Comparison of ENCODE assay signal across 19 cellular contexts in genomic region chr2:26957524-26957923, GRCh38. TPM values are rescaled to one million over a fixed set of nuclear protein-coding genes. Genes with fewer than 3 reads are reported as not detected.
DNase-seq lines count a peak whose midpoint lies in the region; TF ChIP-seq lines count a peak whose summit lies in the region.
"Had no signal": no experiment of that assay in that cellular context is flagged by ENCODE, and none has a peak within 500 bp of the region (broad histone marks: within the 10 kb centered on the region; RNA-seq: fewer than 3 reads in every experiment).

No MANE protein-coding gene starts in this region.

- no peaks in the 10 kb centered on the region for H3K4me1 Mint-ChIP-seq in activated naive CD4-positive, alpha-beta T cell treated with anti-CD3 and anti-CD28 coated beads, Interleukin-2, amount 50 U/mL, for 24 hours
- H3K4me1 Mint-ChIP-seq in mesothelial cell of epicardium: peaks cover 2% of the 10 kb centered on the region

- POLR2A ChIA-PET in HEK293 (lab: Yijun Ruan, JAX): no interaction called here

- CTCF ChIA-PET in HEK293 (lab: Yijun Ruan, JAX): interaction anchor here (6.2 to 12.8 kb wide), 2 partner anchors 61 to 111 kb away, joined by 62 to 307 read pairs; no protein-coding TSS in a partner anchor

- peak overlapping the region; percentile 7 for H3K9ac ChIP-seq in SK-N-MC (ENCODE audit: insufficient read length)
- H3K9ac ChIP-seq: GM23248, KMS-11 had no signal

- H3K4me3 ChIP-seq in HEK293 (ENCODE audit: low read depth, low read length) (no peak overlapping the region), SK-N-MC (peak overlapping the region; percentile 24; the same call in 1 of the 2 replicates), spleen (no peak overlapping the region)
- H3K4me3 ChIP-seq: A549, GM23248, HAP-1, PC-9, SJCRH30 had no signal

- no peaks in the 10 kb centered on the region for H3K9me3 Mint-ChIP-seq in activated naive CD4-positive, alpha-beta T cell treated with anti-CD3 and anti-CD28 coated beads, Interleukin-2, amount 50 U/mL, for 24 hours
- H3K9me3 Mint-ChIP-seq in mesothelial cell of epicardium: no peaks in the 10 kb centered on the region
- H3K9me3 Mint-ChIP-seq: IgD-negative memory B cell had no signal

- H3K9me3 ChIP-seq in HEK293 (ENCODE audit: control insufficient read depth, insufficient read depth, low read depth, low read length) (no peaks in the 10 kb centered on the region), SK-N-MC (ENCODE audit: low read depth, low read length) (no peaks in the 10 kb centered on the region), spleen (no peaks in the 10 kb centered on the region)
- H3K9me3 ChIP-seq: A549, SJCRH30 had no signal

- H3K36me3 Mint-ChIP-seq in activated naive CD4-positive, alpha-beta T cell treated with anti-CD3 and anti-CD28 coated beads, Interleukin-2, amount 50 U/mL, for 24 hours: no peaks in the 10 kb centered on the region
- H3K36me3 Mint-ChIP-seq in mesothelial cell of epicardium: no peaks in the 10 kb centered on the region
- H3K36me3 Mint-ChIP-seq: IgD-negative memory B cell had no signal

- H3K27ac Mint-ChIP-seq in activated naive CD4-positive, alpha-beta T cell treated with anti-CD3 and anti-CD28 coated beads, Interleukin-2, amount 50 U/mL, for 24 hours: peak overlapping the region; percentile 1
- no peak overlapping the region for H3K27ac Mint-ChIP-seq in mesothelial cell of epicardium
- H3K27ac Mint-ChIP-seq: IgD-negative memory B cell had no signal

- TF ChIP-seq POLR2A in spleen (IDR thresholded peaks at IDR 0.05): no peak

- H3K36me3 ChIP-seq in HEK293 (ENCODE audit: control insufficient read depth in 2 of 2, insufficient read depth in 1 of 2, low read length in 2 of 2) (no peaks in the 10 kb centered on the region), SK-N-MC (ENCODE audit: insufficient read depth, low read length) (no peaks in the 10 kb centered on the region), spleen (no peaks in the 10 kb centered on the region)
- H3K36me3 ChIP-seq: HAP-1, SJCRH30 had no signal

- 78 to 96% (median 88%) methylated on average over 3 of the region's 3 CpGs for WGBS in spleen, 5 donors

- no peak overlapping the region for H3K4me3 Mint-ChIP-seq in activated naive CD4-positive, alpha-beta T cell treated with anti-CD3 and anti-CD28 coated beads, Interleukin-2, amount 50 U/mL, for 24 hours
- no peak overlapping the region for H3K4me3 Mint-ChIP-seq in mesothelial cell of epicardium
- H3K4me3 Mint-ChIP-seq: IgD-negative memory B cell had no signal

- H3K27ac ChIP-seq in HEK293 (ENCODE audit: extremely low read depth, low read depth, low read length) (no peak overlapping the region), SK-N-MC (no peak overlapping the region), spleen (no peak overlapping the region)
- H3K27ac ChIP-seq: A549, C4-2B, GM23248, KMS-11, PC-9, SJCRH30 had no signal

- H3K27me3 ChIP-seq in spleen (replicated peaks in 1 of 7): peaks cover 0 to 59% (median 4%) of the 10 kb centered on the region in 7 donors

- no peak for TF ChIP-seq CTCF in HEK293 (tag by site-specific recombination; IDR thresholded peaks at IDR 0.05)
- no peak for TF ChIP-seq CTCF in mesothelial cell of epicardium (IDR thresholded peaks at IDR 0.05; ENCODE audit: unreplicated experiment)
- no peak for TF ChIP-seq CTCF in spleen (IDR thresholded peaks at IDR 0.05 in 8 of 11, conservative IDR thresholded peaks at IDR 0.05 in 3 of 11)

- intact Hi-C loops in spleen (cut with DNase I; ENCODE audit: low total_unique reads): loop anchor here (5.0 kb wide), 1 partner anchor 60 kb away; no protein-coding TSS in a partner anchor

- DNase-seq in activated naive CD4-positive, alpha-beta T cell treated with anti-CD3 and anti-CD28 coated beads, Interleukin-2, amount 50 U/mL, for 16 hours: no peak
- DNase-seq in SK-N-MC (ENCODE audit: low read depth, low spot score) (no peak), mesothelial cell of epicardium (ENCODE audit: low spot score in 2 of 2, unreplicated experiment in 2 of 2) (no peak), spleen (no peak), activated gamma-delta T cell treated with Interleukin-2 at 50 U/mL for 16 hours (no peak)
- DNase-seq: Calu3, MM.1S, NCI-H2029 treated with DMSO at 0.1 percent for 48 hours, PC-9, T-helper 2 cell had no signal

- H3K27me3 Mint-ChIP-seq in activated naive CD4-positive, alpha-beta T cell treated with anti-CD3 and anti-CD28 coated beads, Interleukin-2, amount 50 U/mL, for 24 hours: peaks cover 15% of the 10 kb centered on the region
- peaks cover 70% of the 10 kb centered on the region for H3K27me3 Mint-ChIP-seq in mesothelial cell of epicardium (ENCODE audit: low read depth)

- H3K4me1 ChIP-seq in HEK293 (ENCODE audit: control insufficient read depth, insufficient read depth, low read length) (peaks cover 5% of the 10 kb centered on the region; the same call in 1 of the 2 replicates), spleen (peaks cover 0 to 15% (median 5%) of the 10 kb centered on the region in 6 donors)

TF ChIP-seq in HEK293, 187 proteins besides CTCF, POLR2A, EP300 and RAD21:
- TF ChIP-seq OSR2 (tag by site-specific recombination; IDR thresholded peaks at IDR 0.05) (peak; percentile 94), ZNF10 (tag by site-specific recombination; IDR thresholded peaks at IDR 0.05) (no peak)
TF ChIP-seq in HEK293: peak in this region for 1.

RNA-seq across cellular contexts. Expression of gene MAPRE3, which starts 12.9 kb away (rescaled TPM):
- total RNA-seq in mesothelial cell of epicardium: 14.8 to 17.1 TPM (median 16.0 TPM) in 3 replicates
- total RNA-seq in spleen: 10 to 100 TPM in 6 of 7 donors, 1 to 10 TPM in 1; 10.0 to 17.9 (median 11.9) TPM
- 10 to 100 TPM in 1 of 3 donors, 1 to 10 TPM in 2; 5.2 to 14.0 (median 6.7) TPM for polyA plus RNA-seq in spleen
